ENCODE assay signal across 27 cellular contexts in genomic region chr2:43460141-43460540, GRCh38.
DNase-seq lines count a peak whose midpoint lies in the region; ATAC-seq, FAIRE-seq and TF ChIP-seq lines count a peak whose summit lies in the region.
"Had no signal": no experiment of that assay in that cellular context is flagged by ENCODE, and none has a peak within 500 bp of the region (broad histone marks: within the 10 kb centered on the region; RNA-seq: fewer than 3 reads in every experiment).

No MANE protein-coding gene starts in this region.

- peaks cover 3% of the 10 kb centered on the region for H3K36me3 Mint-ChIP-seq in osteocyte (ENCODE audit: unreplicated experiment)
- peaks cover 11% of the 10 kb centered on the region for H3K36me3 Mint-ChIP-seq in T-helper 2 cell treated with Interferon-gamma antibody and Interleukin-4, amounts not matched to agents 5 μg/mL and 100 μg/mL, for 36 hours (ENCODE audit: low read depth)
- H3K36me3 Mint-ChIP-seq: brain had no signal

- 95% methylated on average over 1 of the region's 1 CpG for WGBS in GM12878 (ENCODE audit: insufficient coverage, insufficient replicate concordance, low lambda C conversion rate, missing lambda C conversion rate)
- 87 to 94% methylated on average over 1 of the region's 1 CpG for WGBS in tibial nerve, 2 donors
- WGBS in esophagus muscularis mucosa: 94% methylated on average over 1 of the region's 1 CpG

- H4K20me1 ChIP-seq in KMS-11 (ENCODE audit: insufficient read depth) (no peaks in the 10 kb centered on the region), GM12878 (ENCODE audit: control insufficient read depth, insufficient read depth) (no peaks in the 10 kb centered on the region)

- H3K27me3 ChIP-seq in KMS-11 (ENCODE audit: insufficient read depth, low read depth) (no peaks in the 10 kb centered on the region), GM12878 (replicated peaks in 1 of 2; ENCODE audit: control insufficient read depth in 2 of 2, insufficient read depth in 2 of 2, low read length in 1 of 2) (no peaks in the 10 kb centered on the region), tibial nerve (no peaks in the 10 kb centered on the region), esophagus muscularis mucosa (no peaks in the 10 kb centered on the region)
- H3K27me3 ChIP-seq: adrenal gland, heart right ventricle, neutrophil had no signal

- SMC1A ChIA-PET in GM12878 (lab: Charles Lee; ENCODE audit: uncharacterized antibody, unreplicated experiment): interaction anchor here (0.8 to 4.2 kb wide), 16 partner anchors 8 to 220 kb away, joined by 3 to 53 read pairs (median 4); no protein-coding TSS in a partner anchor

- POLR2A ChIA-PET in GM12878 (lab: Charles Lee): interaction anchor here (0.6 to 3.8 kb wide), 10 partner anchors 19 to 265 kb away, joined by 3 to 29 read pairs (median 6); no protein-coding TSS in a partner anchor

- intact Hi-C loops in GM12878 (cut with micrococcal nuclease; ENCODE audit: unreplicated experiment) (loop anchor here (2.0 kb wide), 3 partner anchors 23 to 57 kb away; no protein-coding TSS in a partner anchor), esophagus muscularis mucosa (cut with DNase I) (no loop called here)

- in situ Hi-C loops in GM12878 (cut with MboI): no loop called here

- peaks cover 90% of the 10 kb centered on the region for H3K4me1 Mint-ChIP-seq in osteocyte (ENCODE audit: unreplicated experiment)
- H3K4me1 Mint-ChIP-seq in T-helper 2 cell treated with Interferon-gamma antibody and Interleukin-4, amounts not matched to agents 5 μg/mL and 100 μg/mL, for 36 hours (ENCODE audit: low read depth): peaks cover 36% of the 10 kb centered on the region

- no peak for TF ChIP-seq CTCF in KMS-11 (conservative IDR thresholded peaks at IDR 0.05; ENCODE audit: low read depth, low read length)
- no peak for TF ChIP-seq CTCF in GM12878 (IDR thresholded peaks at IDR 0.05 in 2 of 3, conservative IDR thresholded peaks at IDR 0.05 in 1 of 3; ENCODE audit: control insufficient read depth in 2 of 3, extremely low read depth in 1 of 3, insufficient read depth in 1 of 3, low read depth in 3 of 3, low read length in 3 of 3)
- TF ChIP-seq CTCF in osteocyte (IDR thresholded peaks at IDR 0.05): no peak
- no peak for TF ChIP-seq CTCF in tibial nerve (IDR thresholded peaks at IDR 0.05)
- TF ChIP-seq CTCF in esophagus muscularis mucosa (IDR thresholded peaks at IDR 0.05): no peak

- no peak for DNase-seq in GM12878 (ENCODE audit: low read depth, low spot score)
- no peak for DNase-seq in osteocyte (ENCODE audit: extremely low spot score, unreplicated experiment)
- DNase-seq in tibial nerve (ENCODE audit: low spot score in 2 of 2): no peak
- DNase-seq in T-helper 2 cell treated with Interferon-gamma antibody and Interleukin-4, amounts not matched to agents 5 μg/mL and 100 μg/mL, for 36 hours (ENCODE audit: low spot score): no peak
- DNase-seq in esophagus muscularis mucosa (ENCODE audit: extremely low spot score): no peak
- DNase-seq: activated CD4-positive, alpha-beta T cell treated with anti-CD3 and anti-CD28 coated beads, Interleukin-2, amount 10 ng/mL, durations not matched to agents 7 days and 5 days; activated naive CD4-positive, alpha-beta T cell; activated T-cell treated with anti-CD3 and anti-CD28 coated beads, Interleukin-2, amount 50 U/mL, for 72 hours; adrenal gland; CD4-positive, CD25-positive, alpha-beta regulatory T cell; effector CD4-positive, alpha-beta T cell; heart right ventricle; mesendoderm; NCI-H1694; NCI-H524; NK-92 treated with Interleukin-12 subunit alpha and Interleukin-12 subunit beta, amount 100 ng/mL, for 24 hours; SHP77; small intestine; T1000; WERI-Rb-1 had no signal

- no peak for TF ChIP-seq RAD21 in GM12878 (IDR thresholded peaks at IDR 0.05; ENCODE audit: insufficient read depth, low read depth, low read length)

- TF ChIP-seq POLR2A in GM12878 (IDR thresholded peaks at IDR 0.05; ENCODE audit: low read depth, low read length) (no peak), tibial nerve (IDR thresholded peaks at IDR 0.05) (no peak), esophagus muscularis mucosa (IDR thresholded peaks at IDR 0.05; ENCODE audit: low read depth) (no peak)

- H3K27ac Mint-ChIP-seq in osteocyte (ENCODE audit: unreplicated experiment): peak overlapping the region; percentile 93
- H3K27ac Mint-ChIP-seq in T-helper 2 cell treated with Interferon-gamma antibody and Interleukin-4, amounts not matched to agents 5 μg/mL and 100 μg/mL, for 36 hours: no peak overlapping the region
- H3K27ac Mint-ChIP-seq: activated CD4-positive, alpha-beta T cell treated with anti-CD3 and anti-CD28 coated beads, Interleukin-2, amount 10 ng/mL, durations not matched to agents 7 days and 5 days; activated T-cell treated with anti-CD3 and anti-CD28 coated beads, Interleukin-2, amount 50 U/mL, for 72 hours had no signal

- CTCF ChIA-PET in GM12878 (lab: Yijun Ruan, JAX): interaction anchor here (0.6 to 3.8 kb wide), 8 partner anchors 9 to 231 kb away, joined by 3 to 26 read pairs (median 4); no protein-coding TSS in a partner anchor

- no peaks in the 10 kb centered on the region for H3K27me3 Mint-ChIP-seq in osteocyte (ENCODE audit: unreplicated experiment)
- no peaks in the 10 kb centered on the region for H3K27me3 Mint-ChIP-seq in T-helper 2 cell treated with Interferon-gamma antibody and Interleukin-4, amounts not matched to agents 5 μg/mL and 100 μg/mL, for 36 hours (ENCODE audit: low read depth)
- H3K27me3 Mint-ChIP-seq: activated CD4-positive, alpha-beta T cell treated with anti-CD3 and anti-CD28 coated beads, Interleukin-2, amount 10 ng/mL, durations not matched to agents 7 days and 5 days; brain; CD4-positive, CD25-positive, alpha-beta regulatory T cell had no signal

- no peaks in the 10 kb centered on the region for H3K9me3 ChIP-seq in GM12878 (replicated peaks; ENCODE audit: control insufficient read depth, insufficient read depth, low read length)
- no peaks in the 10 kb centered on the region for H3K9me3 ChIP-seq in tibial nerve
- no peaks in the 10 kb centered on the region for H3K9me3 ChIP-seq in esophagus muscularis mucosa
- H3K9me3 ChIP-seq: adrenal gland, heart right ventricle, neutrophil had no signal

- H3K27ac ChIP-seq in KMS-11: peak overlapping the region; percentile 70; the same call in 1 of the 2 replicates
- peak overlapping the region; percentile 76 for H3K27ac ChIP-seq in GM12878 (ENCODE audit: control insufficient read depth, insufficient read depth)
- peak overlapping the region in 3 of 4 donors; percentile 15 to 84 (median 80) for H3K27ac ChIP-seq in tibial nerve
- H3K27ac ChIP-seq in esophagus muscularis mucosa (replicated peaks in 1 of 4): no peak overlapping the region
- H3K27ac ChIP-seq: HL-60, neutrophil, WERI-Rb-1 had no signal

- H2AFZ ChIP-seq in KMS-11 (ENCODE audit: low read depth): no peak overlapping the region
- H2AFZ ChIP-seq in GM12878 (ENCODE audit: control insufficient read depth, low read depth, low read length): no peak overlapping the region

- H3K36me3 ChIP-seq in KMS-11 (ENCODE audit: insufficient read depth): no peaks in the 10 kb centered on the region
- H3K36me3 ChIP-seq in GM12878 (ENCODE audit: control insufficient read depth in 2 of 2, insufficient read depth in 2 of 2, low read length in 1 of 2): no peaks in the 10 kb centered on the region
- H3K36me3 ChIP-seq in tibial nerve: no peaks in the 10 kb centered on the region
- no peaks in the 10 kb centered on the region for H3K36me3 ChIP-seq in esophagus muscularis mucosa
- H3K36me3 ChIP-seq: adrenal gland, heart right ventricle, neutrophil, WERI-Rb-1 had no signal

- ATAC-seq in GM12878 (no peak), HG03342 (IDR thresholded peaks at IDR 0.05; ENCODE audit: unreplicated experiment) (no peak), GM19351 (IDR thresholded peaks at IDR 0.05; ENCODE audit: unreplicated experiment) (no peak)
- ATAC-seq: activated T-cell treated with anti-CD3 and anti-CD28 coated beads, Interleukin-2, amount 50 U/mL, for 72 hours had no signal

- H3K4me3 ChIP-seq in KMS-11 (IDR thresholded peaks at IDR 0.05; ENCODE audit: insufficient read depth, low read depth, low read length) (no peak overlapping the region), GM12878 (no peak overlapping the region), tibial nerve (no peak overlapping the region), esophagus muscularis mucosa (no peak overlapping the region)
- H3K4me3 ChIP-seq: adrenal gland, heart right ventricle had no signal

- H3K79me2 ChIP-seq in KMS-11 (ENCODE audit: insufficient read depth, low read depth): no peaks in the 10 kb centered on the region
- no peaks in the 10 kb centered on the region for H3K79me2 ChIP-seq in GM12878 (ENCODE audit: control insufficient read depth, insufficient read depth, low read length)

- no peak overlapping the region for H3K4me3 Mint-ChIP-seq in osteocyte (ENCODE audit: unreplicated experiment)
- no peak overlapping the region for H3K4me3 Mint-ChIP-seq in T-helper 2 cell treated with Interferon-gamma antibody and Interleukin-4, amounts not matched to agents 5 μg/mL and 100 μg/mL, for 36 hours
- H3K4me3 Mint-ChIP-seq: activated CD4-positive, alpha-beta T cell treated with anti-CD3 and anti-CD28 coated beads, Interleukin-2, amount 10 ng/mL, durations not matched to agents 7 days and 5 days; activated T-cell treated with anti-CD3 and anti-CD28 coated beads, Interleukin-2, amount 50 U/mL, for 72 hours; brain; CD4-positive, CD25-positive, alpha-beta regulatory T cell had no signal

- RAD21 ChIA-PET in GM12878 (lab: Charles Lee; ENCODE audit: unreplicated experiment): interaction anchor here (0.6 to 4.2 kb wide), 14 partner anchors 10 to 529 kb away, joined by 3 to 64 read pairs (median 6); no protein-coding TSS in a partner anchor

- peak overlapping the region; percentile 79; the same call in 1 of the 2 replicates for H3K4me2 ChIP-seq in KMS-11
- no peak overlapping the region; the same call in 1 of the 2 replicates for H3K4me2 ChIP-seq in GM12878 (ENCODE audit: control insufficient read depth, insufficient read depth)

- FAIRE-seq in GM12878 (lab: Jason Lieb, UNC): no peak
- FAIRE-seq: small intestine, urothelium cell line had no signal

- peaks cover 73% of the 10 kb centered on the region for H3K4me1 ChIP-seq in KMS-11 (ENCODE audit: low read depth, poor library complexity, severe bottlenecking)
- H3K4me1 ChIP-seq in GM12878 (ENCODE audit: control insufficient read depth, insufficient read depth, low read length): peaks cover 52% of the 10 kb centered on the region
- peaks cover 0 to 96% (median 69%) of the 10 kb centered on the region in 4 donors for H3K4me1 ChIP-seq in tibial nerve
- H3K4me1 ChIP-seq in esophagus muscularis mucosa: peaks cover 22 to 81% (median 77%) of the 10 kb centered on the region in 4 donors

- no TSS peak for BruUV-seq in GM12878 (replicated peaks; lab: Mats Ljungman, UMichigan)

- no peaks in the 10 kb centered on the region for H3K9me3 Mint-ChIP-seq in osteocyte (ENCODE audit: unreplicated experiment)
- no peaks in the 10 kb centered on the region for H3K9me3 Mint-ChIP-seq in T-helper 2 cell treated with Interferon-gamma antibody and Interleukin-4, amounts not matched to agents 5 μg/mL and 100 μg/mL, for 36 hours
- H3K9me3 Mint-ChIP-seq: activated CD4-positive, alpha-beta T cell treated with anti-CD3 and anti-CD28 coated beads, Interleukin-2, amount 10 ng/mL, durations not matched to agents 7 days and 5 days; activated T-cell treated with anti-CD3 and anti-CD28 coated beads, Interleukin-2, amount 50 U/mL, for 72 hours; brain; CD4-positive, CD25-positive, alpha-beta regulatory T cell had no signal

- H3K9ac ChIP-seq in KMS-11 (no peak overlapping the region), GM12878 (ENCODE audit: control insufficient read depth, insufficient read depth, low read length) (no peak overlapping the region)

- TF ChIP-seq EP300 in GM12878 (IDR thresholded peaks at IDR 0.05; ENCODE audit: borderline replicate concordance in 1 of 2, control insufficient read depth in 1 of 2, low read depth in 2 of 2, low read length in 2 of 2) (no peak), tibial nerve (IDR thresholded peaks at IDR 0.05) (no peak), esophagus muscularis mucosa (IDR thresholded peaks at IDR 0.05) (no peak)

Comparison
In these comparisons a context has a peak if more than half of its experiments do, and no peak if none do; other contexts are left out.
1. H3K27ac ChIP-seq: peak in KMS-11 (single experiment), GM12878 (single experiment) and tibial nerve (3 of 4); none in esophagus muscularis mucosa (0 of 4).